ENCODE assay signal across 17 cellular contexts in genomic region chr11:118207079-118207478, GRCh38. TPM values are rescaled to one million over a fixed set of nuclear protein-coding genes. Genes with fewer than 3 reads are reported as not detected.
DNase-seq lines count a peak whose midpoint lies in the region; ATAC-seq and TF ChIP-seq lines count a peak whose summit lies in the region.
"Had no signal": no experiment of that assay in that cellular context is flagged by ENCODE, and none has a peak within 500 bp of the region (broad histone marks: within the 10 kb centered on the region; RNA-seq: fewer than 3 reads in every experiment).

No MANE protein-coding gene starts in this region.

- peak overlapping the region; percentile 58 for H3K4me2 ChIP-seq in DOHH2 (ENCODE audit: low read length)

- no peak overlapping the region for H3K9ac ChIP-seq in skeletal muscle tissue (ENCODE audit: low read depth in 1 of 3, low read length in 3 of 3)

- peaks cover 17% of the 10 kb centered on the region for H3K4me1 ChIP-seq in DOHH2 (ENCODE audit: control insufficient read depth, low read length)
- no peaks in the 10 kb centered on the region for H3K4me1 ChIP-seq in skeletal muscle tissue (ENCODE audit: control insufficient read depth in 3 of 3, insufficient read depth in 3 of 3, low read length in 3 of 3)

- H3K36me3 Mint-ChIP-seq in activated naive CD8-positive, alpha-beta T cell treated with anti-CD3 and anti-CD28 coated beads, Interleukin-2, amount 10 ng/mL, durations not matched to agents 7 days and 5 days = peaks cover 59% of the 10 kb centered on the region

- no peak for TF ChIP-seq CTCF in DOHH2 (IDR thresholded peaks at IDR 0.05; ENCODE audit: low read depth, low read length, poor library complexity, severe bottlenecking)
- TF ChIP-seq CTCF in dorsolateral prefrontal cortex (IDR thresholded peaks at IDR 0.05 in 54 of 56, conservative IDR thresholded peaks at IDR 0.05 in 2 of 56; ENCODE audit: low read depth in 1 of 56, partially characterized antibody in 56 of 56) = no peak

- H3K9me3 ChIP-seq in DOHH2 (ENCODE audit: control insufficient read depth, insufficient read depth, low read length) (no peaks in the 10 kb centered on the region), skeletal muscle tissue (ENCODE audit: control insufficient read depth in 3 of 3, low read length in 3 of 3) (no peaks in the 10 kb centered on the region)
- H3K9me3 ChIP-seq: MG63, thoracic aorta had no signal

- H3K4me1 Mint-ChIP-seq in activated naive CD8-positive, alpha-beta T cell treated with anti-CD3 and anti-CD28 coated beads, Interleukin-2, amount 10 ng/mL, durations not matched to agents 7 days and 5 days = peaks cover 46% of the 10 kb centered on the region

- peak overlapping the region; percentile 51 for H3K27ac ChIP-seq in DOHH2 (ENCODE audit: low read depth, low read length)
- H3K27ac ChIP-seq in skeletal muscle tissue (ENCODE audit: low read depth, low read length) = peak overlapping the region; percentile 19
- H3K27ac ChIP-seq in dorsolateral prefrontal cortex = no peak overlapping the region
- H3K27ac ChIP-seq: cardiac muscle cell, thoracic aorta had no signal

- no peaks in the 10 kb centered on the region for H4K20me1 ChIP-seq in DOHH2 (ENCODE audit: control insufficient read depth, insufficient read depth, low read depth, low read length)

- H3K9me3 Mint-ChIP-seq in activated naive CD8-positive, alpha-beta T cell treated with anti-CD3 and anti-CD28 coated beads, Interleukin-2, amount 10 ng/mL, durations not matched to agents 7 days and 5 days = peaks cover 1% of the 10 kb centered on the region
- H3K9me3 Mint-ChIP-seq: HFFc6 had no signal

- H3K4me3 Mint-ChIP-seq in activated naive CD8-positive, alpha-beta T cell treated with anti-CD3 and anti-CD28 coated beads, Interleukin-2, amount 10 ng/mL, durations not matched to agents 7 days and 5 days = peak overlapping the region; percentile 73
- H3K4me3 Mint-ChIP-seq: HFFc6 had no signal

- no peaks in the 10 kb centered on the region for H3F3A ChIP-seq in DOHH2 (ENCODE audit: control insufficient read depth, insufficient read depth)

- peak overlapping the region; percentile 91 for H3K27ac Mint-ChIP-seq in activated naive CD8-positive, alpha-beta T cell treated with anti-CD3 and anti-CD28 coated beads, Interleukin-2, amount 10 ng/mL, durations not matched to agents 7 days and 5 days
- H3K27ac Mint-ChIP-seq: HFFc6 had no signal

- POLR2A ChIA-PET in activated naive CD8-positive, alpha-beta T cell treated with anti-CD3 and anti-CD28 coated beads, Interleukin-2, amount 10 ng/mL, durations not matched to agents 7 days and 5 days (lab: Charles Lee) = interaction anchor here (0.8 to 2.6 kb wide), 5 partner anchors 8 to 45 kb away, joined by 3 to 7 read pairs (median 4); partner anchors contain the start of gene MPZL3

- H3K27me3 ChIP-seq in DOHH2 (ENCODE audit: control insufficient read depth, low read length) = no peaks in the 10 kb centered on the region
- peaks cover 0 to 7% (median 5%) of the 10 kb centered on the region in 3 donors for H3K27me3 ChIP-seq in skeletal muscle tissue (ENCODE audit: control insufficient read depth in 3 of 3, insufficient read depth in 3 of 3, low read length in 3 of 3)
- peaks cover 0 to 57% (median 4%) of the 10 kb centered on the region in 45 donors for H3K27me3 ChIP-seq in dorsolateral prefrontal cortex
- H3K27me3 ChIP-seq: MG63 had no signal

- no peaks in the 10 kb centered on the region for H3K27me3 Mint-ChIP-seq in activated naive CD8-positive, alpha-beta T cell treated with anti-CD3 and anti-CD28 coated beads, Interleukin-2, amount 10 ng/mL, durations not matched to agents 7 days and 5 days

- peak; percentile 57 to 82 for ATAC-seq in activated CD4-positive, CD25-positive, alpha-beta regulatory T cell treated with anti-CD3 and anti-CD28 coated beads, Interleukin-2, amount 50 U/mL, for 24 hours
- no peak for ATAC-seq in activated naive CD8-positive, alpha-beta T cell treated with anti-CD3 and anti-CD28 coated beads, Interleukin-2, amount 10 ng/mL, durations not matched to agents 7 days and 5 days (ENCODE audit: low read depth)
- ATAC-seq: PC-3 had no signal

- intact Hi-C loops in dorsolateral prefrontal cortex (cut with DNase I) = no loop called here

- no peaks in the 10 kb centered on the region for H3K9me2 ChIP-seq in DOHH2 (replicated peaks; ENCODE audit: control insufficient read depth, low read length)

- H3K36me3 ChIP-seq in DOHH2 (ENCODE audit: control insufficient read depth, low read length) = no peaks in the 10 kb centered on the region
- no peaks in the 10 kb centered on the region for H3K36me3 ChIP-seq in skeletal muscle tissue (ENCODE audit: control insufficient read depth in 3 of 3, insufficient read depth in 3 of 3, low read length in 3 of 3)
- H3K36me3 ChIP-seq: cardiac muscle cell, MG63, thoracic aorta had no signal

- peak overlapping the region; percentile 52 for H3K4me3 ChIP-seq in DOHH2 (ENCODE audit: low read length)
- H3K4me3 ChIP-seq in skeletal muscle tissue (ENCODE audit: low read length in 3 of 3) = no peak overlapping the region
- H3K4me3 ChIP-seq in dorsolateral prefrontal cortex = peak overlapping the region in 1 of 59 donors; percentile 15
- H3K4me3 ChIP-seq: cardiac muscle cell, MG63, thoracic aorta had no signal

- H3K79me2 ChIP-seq in DOHH2 (ENCODE audit: control insufficient read depth, low read length) = no peaks in the 10 kb centered on the region

- DNase-seq in activated CD4-positive, CD25-positive, alpha-beta regulatory T cell treated with anti-CD3 and anti-CD28 coated beads, Interleukin-2, amount 50 U/mL, for 72 hours = no peak
- no peak for DNase-seq in activated naive CD8-positive, alpha-beta T cell treated with anti-CD3 and anti-CD28 coated beads, Interleukin-2, amount 10 ng/mL, durations not matched to agents 7 days and 5 days
- DNase-seq in dorsolateral prefrontal cortex (no peak), A172 (ENCODE audit: low spot score) (no peak), GM03348 (ENCODE audit: low spot score) (no peak)
- DNase-seq: 8988T; HFFc6; MG63; NCI-H1930; PC-3; stimulated activated CD4-positive, alpha-beta T cell treated with anti-CD3 and anti-CD28 coated beads, Interleukin-2, amount 100 ng/mL, for 48 hours had no signal

RNA-seq across cellular contexts. Expression of gene JAML, which starts 17.7 kb away (rescaled TPM):
- 100 to 1,000 TPM; 181 to 189 TPM for total RNA-seq in activated naive CD8-positive, alpha-beta T cell treated with anti-CD3 and anti-CD28 coated beads, Interleukin-2, amount 10 ng/mL, durations not matched to agents 7 days and 5 days
- 6.8 TPM for total RNA-seq in skeletal muscle tissue
- 1 to 10 TPM in 54 of 120 experiments, under 1 TPM in 59, not detected in 7; 0.10 to 5.0 (median 0.98) TPM for total RNA-seq in dorsolateral prefrontal cortex
- not detected in 2 replicates for total RNA-seq in A172 (2014; rRNA removed; shearing (Covaris generic))
- total RNA-seq: cardiac muscle cell, HFFc6, PC-3, SK-MEL-5 had no signal

RNA-seq across cellular contexts. Expression of gene SCN2B, which starts 30.6 kb away (rescaled TPM):
- total RNA-seq in activated naive CD8-positive, alpha-beta T cell treated with anti-CD3 and anti-CD28 coated beads, Interleukin-2, amount 10 ng/mL, durations not matched to agents 7 days and 5 days = not detected
- total RNA-seq in skeletal muscle tissue = 2.1 TPM
- 100 to 1,000 TPM in 3 of 120 experiments, 10 to 100 TPM in 117; 23.2 to 106 (median 68.8) TPM for total RNA-seq in dorsolateral prefrontal cortex
- total RNA-seq in A172 (2014; rRNA removed; shearing (Covaris generic)) = not detected in 2 replicates
- total RNA-seq: HFFc6, PC-3, SK-MEL-5 had no signal

RNA-seq across cellular contexts. Expression of gene MPZL3, which starts 45.1 kb away (rescaled TPM):
- 10 to 100 TPM; 24.5 to 29.8 TPM for total RNA-seq in activated naive CD8-positive, alpha-beta T cell treated with anti-CD3 and anti-CD28 coated beads, Interleukin-2, amount 10 ng/mL, durations not matched to agents 7 days and 5 days
- total RNA-seq in skeletal muscle tissue (1.0 TPM), dorsolateral prefrontal cortex (1 to 10 TPM in 50 of 120 experiments, under 1 TPM in 70; 0.24 to 2.4 (median 0.86) TPM)
- total RNA-seq in A172 (2014; rRNA removed; shearing (Covaris generic)) = 1.8 and 2.0 TPM in 2 replicates
- total RNA-seq: SK-MEL-5 had no signal

RNA-seq across cellular contexts. Expression of gene SCN4B, which starts 54.5 kb away (rescaled TPM):
- total RNA-seq in activated naive CD8-positive, alpha-beta T cell treated with anti-CD3 and anti-CD28 coated beads, Interleukin-2, amount 10 ng/mL, durations not matched to agents 7 days and 5 days = under 1 TPM in 1 of 2 experiments, not detected in 1; 0.17 TPM
- total RNA-seq in skeletal muscle tissue (2.1 TPM), dorsolateral prefrontal cortex (100 to 1,000 TPM in 7 of 120 experiments, 10 to 100 TPM in 113; 16.9 to 139 (median 69.6) TPM)
- total RNA-seq in A172 (2014; rRNA removed; shearing (Covaris generic)) = 0.84 TPM in 1 of 2 replicates, not detected in the other
- total RNA-seq: PC-3, SK-MEL-5 had no signal

RNA-seq across cellular contexts. Expression of gene MPZL2, which starts 57.0 kb away (rescaled TPM):
- total RNA-seq in activated naive CD8-positive, alpha-beta T cell treated with anti-CD3 and anti-CD28 coated beads, Interleukin-2, amount 10 ng/mL, durations not matched to agents 7 days and 5 days = 1 to 10 TPM; 8.2 to 9.2 TPM
- total RNA-seq in skeletal muscle tissue = 1.0 TPM
- total RNA-seq in dorsolateral prefrontal cortex = 10 to 100 TPM in 11 of 120 experiments, 1 to 10 TPM in 98, under 1 TPM in 10, not detected in 1; 0.48 to 22.0 (median 4.5) TPM
- total RNA-seq in A172 (2014; rRNA removed; shearing (Covaris generic)) = not detected in 2 replicates
- total RNA-seq: cardiac muscle cell, HFFc6 had no signal

Comparison
In these comparisons a context has a peak if more than half of its experiments do, and no peak if none do; other contexts are left out.
1. H3K27ac ChIP-seq: peak in DOHH2 (single experiment) and skeletal muscle tissue (single experiment); none in dorsolateral prefrontal cortex (0 of 59).
2. RNA of gene JAML, which starts 17.7 kb away (total RNA-seq): 181 to 189 TPM in activated naive CD8-positive, alpha-beta T cell treated with anti-CD3 and anti-CD28 coated beads, Interleukin-2, amount 10 ng/mL, durations not matched to agents 7 days and 5 days; 6.8 TPM in skeletal muscle tissue (single experiment), 0.10 to 5.0 TPM in dorsolateral prefrontal cortex and not detected in A172; every median in the first group is over 10 times any median in the second.